11 cellular contexts compared by ENCODE assay signal in the genomic region with DNA sequence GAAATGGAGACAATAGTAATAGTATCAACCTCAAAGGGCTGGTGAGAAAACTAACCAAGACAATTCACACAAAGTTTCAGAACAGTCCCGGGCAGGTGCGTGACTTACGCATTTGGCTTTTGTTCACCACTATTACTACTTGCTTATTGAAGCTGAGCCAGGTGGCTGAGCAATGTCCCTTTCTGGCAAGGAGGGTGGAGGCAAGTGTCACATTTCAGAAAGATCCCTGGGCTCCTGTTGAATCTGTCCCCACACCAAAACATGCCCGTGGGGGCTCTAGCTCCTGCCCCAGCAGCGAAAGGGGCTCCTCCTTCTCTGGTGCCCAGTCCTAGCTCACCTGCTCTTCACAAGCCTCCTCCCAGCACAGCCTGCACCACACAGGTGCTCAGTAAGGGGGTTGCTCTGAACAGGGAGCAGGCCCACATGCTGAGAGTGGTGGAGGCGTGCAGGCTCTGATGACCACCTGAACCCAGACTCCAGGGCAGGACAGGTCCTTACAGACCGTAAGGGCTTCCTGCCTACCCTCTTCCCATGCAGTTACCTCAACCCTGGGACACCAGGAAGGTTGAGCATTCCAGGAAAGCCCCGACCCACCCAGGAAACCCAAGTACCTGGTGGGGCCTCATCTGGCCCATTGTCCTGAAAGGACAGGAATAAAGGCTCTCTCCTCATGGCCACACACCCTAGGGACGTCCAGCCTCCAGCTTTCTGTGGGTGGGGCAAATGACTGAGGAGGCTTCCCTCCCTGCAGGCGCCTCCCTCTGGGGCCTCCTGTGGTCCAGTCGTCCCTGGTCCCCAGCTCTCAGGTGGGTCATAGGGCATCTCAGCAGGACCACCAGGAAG. TPM values are rescaled to one million over a fixed set of nuclear protein-coding genes. Genes with fewer than 3 reads are reported as not detected.
DNase-seq lines count a peak whose midpoint lies in the region; ATAC-seq and TF ChIP-seq lines count a peak whose summit lies in the region.
"Had no signal": no experiment of that assay in that cellular context is flagged by ENCODE, and none has a peak within 500 bp of the region (broad histone marks: within the 10 kb centered on the region; RNA-seq: fewer than 3 reads in every experiment).

No MANE protein-coding gene starts in this region.

- peaks cover 81% of the 10 kb centered on the region for H3K4me1 Mint-ChIP-seq in activated CD4-positive, alpha-beta T cell treated with anti-CD3 and anti-CD28 coated beads, Interleukin-2, amount 10 ng/mL, durations not matched to agents 24 days and 14 days
- H3K4me1 Mint-ChIP-seq in activated naive CD8-positive, alpha-beta T cell (ENCODE audit: low read depth) = peaks cover 90% of the 10 kb centered on the region

- TF ChIP-seq EP300 in transverse colon (IDR thresholded peaks at IDR 0.05; ENCODE audit: low read depth) = no peak

- peak overlapping the region; percentile 69 for H3K4me3 Mint-ChIP-seq in activated CD4-positive, alpha-beta T cell treated with anti-CD3 and anti-CD28 coated beads, Interleukin-2, amount 10 ng/mL, durations not matched to agents 24 days and 14 days
- H3K4me3 Mint-ChIP-seq in activated naive CD8-positive, alpha-beta T cell = peak overlapping the region; percentile 72

- H3K27me3 Mint-ChIP-seq in activated CD4-positive, alpha-beta T cell treated with anti-CD3 and anti-CD28 coated beads, Interleukin-2, amount 10 ng/mL, durations not matched to agents 24 days and 14 days = no peaks in the 10 kb centered on the region
- no peaks in the 10 kb centered on the region for H3K27me3 Mint-ChIP-seq in activated naive CD8-positive, alpha-beta T cell

- no peaks in the 10 kb centered on the region for H3F3A ChIP-seq in Loucy (ENCODE audit: low read depth)

- peak overlapping the region in 2 of 4 donors; percentile 12 to 13 for H3K27ac ChIP-seq in transverse colon
- H3K27ac ChIP-seq: SK-N-MC, upper lobe of right lung had no signal

- H3K4me3 ChIP-seq in Loucy (ENCODE audit: low read length, poor library complexity, severe bottlenecking) = no peak overlapping the region
- no peak overlapping the region for H3K4me3 ChIP-seq in transverse colon
- H3K4me3 ChIP-seq: SK-N-MC, upper lobe of right lung had no signal

- H3K27ac Mint-ChIP-seq in activated CD4-positive, alpha-beta T cell treated with anti-CD3 and anti-CD28 coated beads, Interleukin-2, amount 10 ng/mL, durations not matched to agents 24 days and 14 days = peak overlapping the region; percentile 79
- peak overlapping the region; percentile 85 for H3K27ac Mint-ChIP-seq in activated naive CD8-positive, alpha-beta T cell

- no peaks in the 10 kb centered on the region for H3K9me2 ChIP-seq in Loucy (replicated peaks; ENCODE audit: low read depth, low read length)

- in situ Hi-C loops in transverse colon (cut with MboI; ENCODE audit: low pct_ligation_motif_present in 1 of 4, low pct_unique_long_range_greater_than_20kb in 1 of 4, low sequenced_read_pairs in 3 of 4) = no loop called here

- ATAC-seq in GM18519 (IDR thresholded peaks at IDR 0.05; ENCODE audit: low FRiP score, unreplicated experiment) = no peak
- ATAC-seq: upper lobe of right lung had no signal

- intact Hi-C loops in activated CD4-positive, alpha-beta T cell treated with anti-CD3 and anti-CD28 coated beads, Interleukin-2, amount 10 ng/mL, durations not matched to agents 24 days and 14 days (cut with micrococcal nuclease) = loop anchor here (1.0 to 5.0 kb wide), 2 partner anchors 32 to 386 kb away; partner anchors contain the start of gene SEMA7A
- intact Hi-C loops in transverse colon (cut with DNase I; ENCODE audit: low total_unique reads) = no loop called here

- H3K9me3 ChIP-seq in Loucy (ENCODE audit: insufficient read depth, low read depth, low read length) (no peaks in the 10 kb centered on the region), transverse colon (no peaks in the 10 kb centered on the region)
- H3K9me3 ChIP-seq: upper lobe of right lung had no signal

- TF ChIP-seq CTCF in Loucy (conservative IDR thresholded peaks at IDR 0.05; ENCODE audit: low read length) (no peak), transverse colon (IDR thresholded peaks at IDR 0.05) (no peak)

- no peaks in the 10 kb centered on the region for H3K79me2 ChIP-seq in Loucy (ENCODE audit: insufficient read depth, low read length)

- H3K36me3 Mint-ChIP-seq in activated CD4-positive, alpha-beta T cell treated with anti-CD3 and anti-CD28 coated beads, Interleukin-2, amount 10 ng/mL, durations not matched to agents 24 days and 14 days (ENCODE audit: low read depth) = peaks cover 19% of the 10 kb centered on the region
- H3K36me3 Mint-ChIP-seq in activated naive CD8-positive, alpha-beta T cell = no peaks in the 10 kb centered on the region

- DNase-seq in activated CD4-positive, alpha-beta T cell treated with anti-CD3 and anti-CD28 coated beads, Interleukin-2, amount 10 ng/mL, durations not matched to agents 24 days and 14 days = peak; percentile 75
- no peak for DNase-seq in activated CD4-positive, alpha-beta T cell treated with anti-CD3 and anti-CD28 coated beads for 4 hours
- peak; percentile 45 to 61 for DNase-seq in stimulated activated CD4-positive, alpha-beta T cell treated with anti-CD3 and anti-CD28 coated beads, Interleukin-2, amount 100 ng/mL, for 24 hours
- DNase-seq in transverse colon = no peak
- no peak for DNase-seq in AG08396 (ENCODE audit: low spot score)
- DNase-seq: NCI-H1048, upper lobe of right lung had no signal

- H2AFZ ChIP-seq in Loucy (ENCODE audit: low read length) = no peak overlapping the region

- peak overlapping the region; percentile 75 for H3K4me2 ChIP-seq in Loucy (ENCODE audit: low read depth, low read length, poor library complexity, severe bottlenecking)

- WGBS in transverse colon (ENCODE audit: low coverage in 1 of 2), 2 donors = 58 to 60% methylated on average over 1 to 11 of the region's 11 CpGs

- no peak for TF ChIP-seq POLR2A in transverse colon (IDR thresholded peaks at IDR 0.05)

- no peaks in the 10 kb centered on the region for H4K20me1 ChIP-seq in Loucy (ENCODE audit: insufficient read depth, low read length, poor library complexity, severe bottlenecking)

- no peaks in the 10 kb centered on the region for H3K36me3 ChIP-seq in Loucy (ENCODE audit: insufficient read depth, low read length)
- no peaks in the 10 kb centered on the region for H3K36me3 ChIP-seq in transverse colon
- H3K36me3 ChIP-seq: upper lobe of right lung had no signal

- H3K9me3 Mint-ChIP-seq in activated CD4-positive, alpha-beta T cell treated with anti-CD3 and anti-CD28 coated beads, Interleukin-2, amount 10 ng/mL, durations not matched to agents 24 days and 14 days = no peaks in the 10 kb centered on the region
- H3K9me3 Mint-ChIP-seq in activated naive CD8-positive, alpha-beta T cell (ENCODE audit: low read depth) = no peaks in the 10 kb centered on the region

- H3K4me1 ChIP-seq in Loucy (ENCODE audit: insufficient read depth, low read length, poor library complexity, severe bottlenecking) (peaks cover 82% of the 10 kb centered on the region), transverse colon (peaks cover 0 to 13% (median 0%) of the 10 kb centered on the region in 4 donors)

- H3K27me3 ChIP-seq in Loucy (ENCODE audit: insufficient read depth, low read length, poor library complexity, severe bottlenecking) (no peaks in the 10 kb centered on the region), transverse colon (peaks cover 17% of the 10 kb centered on the region)
- H3K27me3 ChIP-seq: upper lobe of right lung had no signal

- peak overlapping the region; percentile 70 for H3K9ac ChIP-seq in Loucy (ENCODE audit: low read depth, low read length, poor library complexity, severe bottlenecking)

RNA-seq across cellular contexts. Expression of gene SEMA7A, which starts 32.6 kb away (rescaled TPM):
- total RNA-seq in activated CD4-positive, alpha-beta T cell treated with anti-CD3 and anti-CD28 coated beads, Interleukin-2, amount 10 ng/mL, durations not matched to agents 24 days and 14 days = 88.0 and 89.6 TPM in 2 replicates
- total RNA-seq in transverse colon = 1 to 10 TPM in 3 of 4 donors, under 1 TPM in 1; 0.20 to 5.6 (median 3.1) TPM

RNA-seq across cellular contexts. Expression of gene CYP11A1, which starts 33.7 kb away (rescaled TPM):
- total RNA-seq in activated CD4-positive, alpha-beta T cell treated with anti-CD3 and anti-CD28 coated beads, Interleukin-2, amount 10 ng/mL, durations not matched to agents 24 days and 14 days = not detected in 2 replicates
- total RNA-seq in transverse colon = under 1 TPM in 2 of 4 donors, not detected in 2; 0.40 to 0.79 TPM

RNA-seq across cellular contexts. Expression of gene UBL7, which starts 59.8 kb away (rescaled TPM):
- 53.5 and 62.1 TPM in 2 replicates for total RNA-seq in activated CD4-positive, alpha-beta T cell treated with anti-CD3 and anti-CD28 coated beads, Interleukin-2, amount 10 ng/mL, durations not matched to agents 24 days and 14 days
- 100 to 1,000 TPM in 1 of 4 donors, 10 to 100 TPM in 2, 1 to 10 TPM in 1; 4.0 to 157 (median 42.3) TPM for total RNA-seq in transverse colon

Comparison
In these comparisons a context has a peak if more than half of its experiments do, and no peak if none do; other contexts are left out.
1. DNase-seq: peak in activated CD4-positive, alpha-beta T cell treated with anti-CD3 and anti-CD28 coated beads, Interleukin-2, amount 10 ng/mL, durations not matched to agents 24 days and 14 days (single experiment) and stimulated activated CD4-positive, alpha-beta T cell treated with anti-CD3 and anti-CD28 coated beads, Interleukin-2, amount 100 ng/mL, for 24 hours (2 of 2); none in activated CD4-positive, alpha-beta T cell treated with anti-CD3 and anti-CD28 coated beads for 4 hours (0 of 2), transverse colon (single experiment) and AG08396 (single experiment).
2. RNA of gene SEMA7A, which starts 32.6 kb away (total RNA-seq): 88.0 to 89.6 TPM in activated CD4-positive, alpha-beta T cell treated with anti-CD3 and anti-CD28 coated beads, Interleukin-2, amount 10 ng/mL, durations not matched to agents 24 days and 14 days; 0.20 to 5.6 TPM in transverse colon; every median in the first group is over 10 times any median in the second.